19 cellular contexts compared by ENCODE assay signal in the genomic region with DNA sequence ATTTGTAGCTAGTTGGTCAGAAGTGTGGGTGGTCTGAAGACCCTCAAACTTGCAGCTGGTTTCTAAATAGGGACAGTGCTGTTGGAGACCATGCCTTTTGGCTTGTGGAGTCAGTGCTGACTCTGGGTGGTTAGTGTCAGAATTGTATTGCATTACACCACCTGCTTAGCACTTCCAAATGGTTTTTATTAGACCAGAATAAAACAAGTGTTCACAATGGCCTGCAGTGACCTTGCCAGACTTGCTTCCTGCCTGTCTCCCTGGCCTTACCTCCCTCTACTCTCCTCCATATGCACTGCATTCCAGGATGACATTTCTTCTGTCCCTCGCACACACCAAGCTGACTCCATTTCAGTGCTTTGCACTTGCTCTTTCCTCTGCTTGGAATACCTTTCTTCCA.
A peak's percentile ranks its signal among the peaks of the same experiment; 100 is the strongest.
DNase-seq lines count a peak whose midpoint lies in the region; ATAC-seq, FAIRE-seq and TF ChIP-seq lines count a peak whose summit lies in the region.
"Had no signal": no experiment of that assay in that cellular context is flagged by ENCODE, and none has a peak within 500 bp of the region (broad histone marks: within the 10 kb centered on the region; RNA-seq: fewer than 3 reads in every experiment).

No MANE protein-coding gene starts in this region.

- POLR2A ChIA-PET in endothelial cell of umbilical vein (lab: Charles Lee), result interaction anchor here (0.5 to 1.6 kb wide), 3 partner anchors 15 to 89 kb away, joined by 3 to 7 read pairs (median 5); no protein-coding TSS in a partner anchor
- POLR2A ChIA-PET in activated CD8-positive, alpha-beta T cell treated with anti-CD3 and anti-CD28 coated beads, Interleukin-2, amount 10 ng/mL, durations not matched to agents 7 days and 5 days (lab: Charles Lee), result interaction anchor here (0.6 kb wide), 1 partner anchor 22 kb away, joined by 3 read pairs; no protein-coding TSS in a partner anchor

- ATAC-seq in activated CD8-positive, alpha-beta T cell treated with anti-CD3 and anti-CD28 coated beads, Interleukin-2, amount 10 ng/mL, durations not matched to agents 7 days and 5 days, result no peak
- no peak for ATAC-seq in HG02763 (IDR thresholded peaks at IDR 0.05; ENCODE audit: unreplicated experiment)

- H3K4me2 ChIP-seq in endothelial cell of umbilical vein (ENCODE audit: insufficient read depth, low read length), result peak overlapping the region; percentile 71
- H3K4me2 ChIP-seq in osteoblast (ENCODE audit: insufficient read depth, low read length), result peak overlapping the region; percentile 62

- CTCF ChIA-PET in endothelial cell of umbilical vein (lab: Charles Lee), result interaction anchor here (0.9 to 2.3 kb wide), 11 partner anchors 12 to 309 kb away, joined by 3 to 15 read pairs (median 6); no protein-coding TSS in a partner anchor
- CTCF ChIA-PET in activated CD8-positive, alpha-beta T cell treated with anti-CD3 and anti-CD28 coated beads, Interleukin-2, amount 10 ng/mL, durations not matched to agents 7 days and 5 days (lab: Charles Lee), result interaction anchor here (1.0 to 3.8 kb wide), 2 partner anchors 29 to 379 kb away, joined by 3 to 26 read pairs; no protein-coding TSS in a partner anchor

- no peak overlapping the region for H3K27ac Mint-ChIP-seq in activated CD8-positive, alpha-beta T cell treated with anti-CD3 and anti-CD28 coated beads, Interleukin-2, amount 10 ng/mL, durations not matched to agents 7 days and 5 days

- DNase-seq in EH (ENCODE audit: low read depth), result peak; percentile 54
- peak; percentile 28 for DNase-seq in NCI-H69 (lab: John Stamatoyannopoulos, UW)
- peak; percentile 43 for DNase-seq in endothelial cell of umbilical vein (ENCODE audit: low read depth, low spot score)
- DNase-seq in osteoblast (ENCODE audit: insufficient read length, low spot score, missing footprints), result no peak
- DNase-seq in kidney glomerular epithelial cell (lab: John Stamatoyannopoulos, UW), result no peak
- no peak for DNase-seq in activated CD8-positive, alpha-beta T cell treated with anti-CD3 and anti-CD28 coated beads, Interleukin-2, amount 10 ng/mL, durations not matched to agents 7 days and 5 days
- DNase-seq in erythroblast (lab: John Stamatoyannopoulos, UW), result no peak
- DNase-seq: activated CD4-positive, alpha-beta T cell treated with anti-CD3 and anti-CD28 coated beads, Interleukin-2, amount 50 U/mL, for 4 hours; effector memory CD8-positive, alpha-beta T cell; head of caudate nucleus; Karpas-422; kidney; NCI-H187; RPMI8226 had no signal

- intact Hi-C loops in endothelial cell of umbilical vein (cut with micrococcal nuclease), result loop anchor here (1.0 to 10.0 kb wide), 5 partner anchors 30 to 699 kb away; partner anchors contain the start of genes TP53BP2 and WDR26

- H3K9ac ChIP-seq in endothelial cell of umbilical vein (replicated peaks; ENCODE audit: extremely low read depth, insufficient read depth, low read length), result peak overlapping the region; percentile 63

- TF ChIP-seq CTCF in endothelial cell of umbilical vein (IDR thresholded peaks at IDR 0.05; ENCODE audit: extremely low read depth in 1 of 2, insufficient read depth in 1 of 2, low read depth in 1 of 2, low read length in 2 of 2), result no peak
- no peak for TF ChIP-seq CTCF in osteoblast (IDR thresholded peaks at IDR 0.05; ENCODE audit: extremely low read depth, low read depth, low read length)

- H3K79me2 ChIP-seq in endothelial cell of umbilical vein (ENCODE audit: control insufficient read depth, insufficient read depth, low read length) (no peaks in the 10 kb centered on the region), osteoblast (ENCODE audit: insufficient read depth, low read length) (no peaks in the 10 kb centered on the region)

- dilution Hi-C loops in endothelial cell of umbilical vein (cut with MboI; ENCODE audit: extremely low pct_ligation_motif_present, low sequenced_read_pairs), result no loop called here

- no peaks in the 10 kb centered on the region for H3K9me3 Mint-ChIP-seq in activated CD8-positive, alpha-beta T cell treated with anti-CD3 and anti-CD28 coated beads, Interleukin-2, amount 10 ng/mL, durations not matched to agents 7 days and 5 days (ENCODE audit: insufficient read depth)
- H3K9me3 Mint-ChIP-seq: effector memory CD8-positive, alpha-beta T cell had no signal

- peaks cover 20% of the 10 kb centered on the region for H3K4me1 Mint-ChIP-seq in activated CD8-positive, alpha-beta T cell treated with anti-CD3 and anti-CD28 coated beads, Interleukin-2, amount 10 ng/mL, durations not matched to agents 7 days and 5 days (ENCODE audit: low read depth)

- H3K27me3 Mint-ChIP-seq in activated CD8-positive, alpha-beta T cell treated with anti-CD3 and anti-CD28 coated beads, Interleukin-2, amount 10 ng/mL, durations not matched to agents 7 days and 5 days (ENCODE audit: low read depth), result peaks cover 9% of the 10 kb centered on the region

- H3K9me3 ChIP-seq in endothelial cell of umbilical vein (replicated peaks; ENCODE audit: control insufficient read depth, insufficient read depth, low read length) (no peaks in the 10 kb centered on the region), osteoblast (ENCODE audit: low read depth, low read length) (no peaks in the 10 kb centered on the region)
- H3K9me3 ChIP-seq: upper lobe of left lung had no signal

- H3K4me3 Mint-ChIP-seq in activated CD8-positive, alpha-beta T cell treated with anti-CD3 and anti-CD28 coated beads, Interleukin-2, amount 10 ng/mL, durations not matched to agents 7 days and 5 days, result no peak overlapping the region
- H3K4me3 Mint-ChIP-seq: effector memory CD8-positive, alpha-beta T cell had no signal

- no peak for FAIRE-seq in endothelial cell of umbilical vein (lab: Jason Lieb, UNC)
- FAIRE-seq: G401.6, GM19239, kidney had no signal

- H3K4me1 ChIP-seq in endothelial cell of umbilical vein (ENCODE audit: control insufficient read depth, extremely low read depth, insufficient read depth, low read length), result peaks cover 53% of the 10 kb centered on the region
- H3K4me1 ChIP-seq in osteoblast (ENCODE audit: insufficient read depth, low read length), result peaks cover 49% of the 10 kb centered on the region

- H3K36me3 Mint-ChIP-seq in activated CD8-positive, alpha-beta T cell treated with anti-CD3 and anti-CD28 coated beads, Interleukin-2, amount 10 ng/mL, durations not matched to agents 7 days and 5 days (ENCODE audit: low read depth), result no peaks in the 10 kb centered on the region
- H3K36me3 Mint-ChIP-seq: naive thymus-derived CD4-positive, alpha-beta T cell had no signal

- H4K20me1 ChIP-seq in endothelial cell of umbilical vein (replicated peaks; ENCODE audit: control insufficient read depth, extremely low read depth, insufficient read depth, low read length) (no peaks in the 10 kb centered on the region), osteoblast (ENCODE audit: insufficient read depth, low read length) (no peaks in the 10 kb centered on the region)

- H3K9me1 ChIP-seq in endothelial cell of umbilical vein (replicated peaks; ENCODE audit: control insufficient read depth, extremely low read depth, insufficient read depth, low read length), result no peaks in the 10 kb centered on the region

- H2AFZ ChIP-seq in endothelial cell of umbilical vein (ENCODE audit: low read depth, low read length), result peak overlapping the region; percentile 65
- H2AFZ ChIP-seq in osteoblast (ENCODE audit: low read length), result peak overlapping the region; percentile 70

- H3K4me3 ChIP-seq in endothelial cell of umbilical vein (replicated peaks in 1 of 3; ENCODE audit: insufficient read depth in 1 of 3, low read depth in 1 of 3, low read length in 3 of 3) (no peak overlapping the region), osteoblast (ENCODE audit: insufficient read depth, low read length) (peak overlapping the region; percentile 10)
- H3K4me3 ChIP-seq: upper lobe of left lung had no signal

- TSS peak; percentile 78 for BruUV-seq in endothelial cell of umbilical vein (replicated peaks; lab: Mats Ljungman, UMichigan)

- H3K27ac ChIP-seq in endothelial cell of umbilical vein (ENCODE audit: insufficient read depth, low read depth, low read length) (peak overlapping the region; percentile 100), osteoblast (ENCODE audit: low read depth, low read length) (peak overlapping the region; percentile 83)
- H3K27ac ChIP-seq: upper lobe of left lung had no signal

- H3K36me3 ChIP-seq in endothelial cell of umbilical vein (ENCODE audit: control insufficient read depth in 2 of 2, extremely low read depth in 1 of 2, insufficient read depth in 2 of 2, low read length in 2 of 2) (no peaks in the 10 kb centered on the region), osteoblast (ENCODE audit: insufficient read depth, low read length) (no peaks in the 10 kb centered on the region)
- H3K36me3 ChIP-seq: upper lobe of left lung had no signal

- no peaks in the 10 kb centered on the region for H3K27me3 ChIP-seq in endothelial cell of umbilical vein (ENCODE audit: control insufficient read depth in 2 of 2, insufficient read depth in 2 of 2, low read length in 2 of 2)
- H3K27me3 ChIP-seq in osteoblast (ENCODE audit: insufficient read depth, low read length), result no peaks in the 10 kb centered on the region
- H3K27me3 ChIP-seq: upper lobe of left lung had no signal

- TF ChIP-seq POLR2A in endothelial cell of umbilical vein (IDR thresholded peaks at IDR 0.05; ENCODE audit: low read depth, low read length), result peak; percentile 9
- TF ChIP-seq POLR2A in erythroblast (IDR thresholded peaks at IDR 0.05; ENCODE audit: low read length), result no peak

TF ChIP-seq in endothelial cell of umbilical vein, 7 proteins besides CTCF, POLR2A, EP300 and RAD21:
- TF ChIP-seq EZH2 (IDR thresholded peaks at IDR 0.05; ENCODE audit: borderline replicate concordance, low read depth, low read length, severe bottlenecking), result no peak
- no peak for TF ChIP-seq JUN (IDR thresholded peaks at IDR 0.05; ENCODE audit: borderline replicate concordance, insufficient read depth, insufficient read length, low read depth)
- no peak for TF ChIP-seq MAX (IDR thresholded peaks at IDR 0.05; ENCODE audit: insufficient read depth, insufficient read length)

Comparison
In these comparisons a context has a peak if more than half of its experiments do, and no peak if none do; other contexts are left out.
1. DNase-seq: peak in EH (single experiment), NCI-H69 (single experiment) and endothelial cell of umbilical vein (single experiment); none in osteoblast (single experiment), kidney glomerular epithelial cell (single experiment), activated CD8-positive, alpha-beta T cell treated with anti-CD3 and anti-CD28 coated beads, Interleukin-2, amount 10 ng/mL, durations not matched to agents 7 days and 5 days (single experiment) and erythroblast (0 of 2).